In genomic region chr7:13032524-13032923, GRCh38 we compare ENCODE assay signal across 1 cellular context.
TF ChIP-seq lines count a peak whose summit lies in the region.

No MANE protein-coding gene starts in this region.

TF ChIP-seq in HEK293, 187 proteins besides CTCF, POLR2A, EP300 and RAD21 (continued from another document):
- TF ChIP-seq ZBTB10 (tag by site-specific recombination; IDR thresholded peaks at IDR 0.05) (no peak), ZNF629 (tag by site-specific recombination; IDR thresholded peaks at IDR 0.05) (peak; percentile 22; the same call in 1 of the 2 replicates), ZNF354C (tag by site-specific recombination; IDR thresholded peaks at IDR 0.05; ENCODE audit: borderline replicate concordance, low read depth) (no peak), ZNF488 (tag by site-specific recombination; IDR thresholded peaks at IDR 0.05) (no peak), PRDM4 (tag by site-specific recombination; IDR thresholded peaks at IDR 0.05) (peak; percentile 89), ZNF148 (tag by site-specific recombination; IDR thresholded peaks at IDR 0.05; ENCODE audit: borderline replicate concordance) (no peak), ZNF426 (tag by site-specific recombination; IDR thresholded peaks at IDR 0.05) (no peak), RBAK (tag by site-specific recombination; IDR thresholded peaks at IDR 0.05) (no peak), FEZF1 (tag by site-specific recombination; IDR thresholded peaks at IDR 0.05) (peak; percentile 35; the same call in 1 of the 2 replicates)
